Comparison of ENCODE assay signal across 9 cellular contexts in the genomic region with DNA sequence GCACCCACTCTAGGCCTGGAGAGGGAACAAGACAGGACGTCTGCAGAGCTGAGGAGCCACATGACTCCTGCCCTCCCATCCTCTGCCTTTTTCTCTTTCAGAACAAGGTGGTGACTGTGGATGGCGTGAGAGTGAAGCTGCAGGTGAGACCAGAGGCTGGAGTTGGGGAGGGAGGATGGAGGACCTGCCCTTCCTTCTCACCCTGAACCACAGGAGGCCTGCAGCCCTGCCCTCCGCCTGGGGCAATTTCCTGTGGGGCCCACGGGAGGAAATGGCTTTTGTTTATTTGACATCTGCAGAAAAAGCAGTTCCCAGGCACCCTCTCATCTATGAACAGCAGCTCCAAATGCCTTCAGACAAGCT. TPM values are rescaled to one million over a fixed set of nuclear protein-coding genes. Genes with fewer than 3 reads are reported as not detected.
A peak's percentile ranks its signal among the peaks of the same experiment; 100 is the strongest.
DNase-seq lines count a peak whose midpoint lies in the region; ATAC-seq and TF ChIP-seq lines count a peak whose summit lies in the region.
"Had no signal": no experiment of that assay in that cellular context is flagged by ENCODE, and none has a peak within 500 bp of the region (broad histone marks: within the 10 kb centered on the region; RNA-seq: fewer than 3 reads in every experiment).

No MANE protein-coding gene starts in this region.

- no peaks in the 10 kb centered on the region for H3K27me3 Mint-ChIP-seq in T-helper 2 cell treated with Interferon-gamma antibody and Interleukin-4, amounts not matched to agents 5 μg/mL and 100 μg/mL, for 36 hours (ENCODE audit: low read depth)
- H3K27me3 Mint-ChIP-seq in progenitor cell of endocrine pancreas, result peaks cover 5% of the 10 kb centered on the region

- peaks cover 72% of the 10 kb centered on the region for H3K4me1 Mint-ChIP-seq in T-helper 2 cell treated with Interferon-gamma antibody and Interleukin-4, amounts not matched to agents 5 μg/mL and 100 μg/mL, for 36 hours (ENCODE audit: low read depth)
- H3K4me1 Mint-ChIP-seq in progenitor cell of endocrine pancreas (ENCODE audit: low read depth), result peaks cover 21% of the 10 kb centered on the region

- ATAC-seq in HG02759 (IDR thresholded peaks at IDR 0.05; ENCODE audit: unreplicated experiment) (peak; percentile 49), mucosa of descending colon (peak; percentile 31)

- peak overlapping the region; percentile 72 for H3K4me3 Mint-ChIP-seq in T-helper 2 cell treated with Interferon-gamma antibody and Interleukin-4, amounts not matched to agents 5 μg/mL and 100 μg/mL, for 36 hours
- no peak overlapping the region for H3K4me3 Mint-ChIP-seq in progenitor cell of endocrine pancreas (ENCODE audit: low read depth)

- no peak overlapping the region for H3K4me3 ChIP-seq in GM06990 (replicated peaks; ENCODE audit: low read depth, low read length)
- no peak overlapping the region for H3K4me3 ChIP-seq in mucosa of descending colon

- TF ChIP-seq CTCF in GM06990 (IDR thresholded peaks at IDR 0.05; ENCODE audit: insufficient read depth, low read length, poor library complexity, severe bottlenecking) (no peak), mucosa of descending colon (IDR thresholded peaks at IDR 0.05) (no peak), progenitor cell of endocrine pancreas (IDR thresholded peaks at IDR 0.05; ENCODE audit: unreplicated experiment) (no peak)

- H3K9me3 ChIP-seq in mucosa of descending colon, result no peaks in the 10 kb centered on the region

- H3K36me3 ChIP-seq in GM06990 (ENCODE audit: control insufficient read depth, insufficient read depth, low read length) (no peaks in the 10 kb centered on the region), mucosa of descending colon (ENCODE audit: low read depth) (no peaks in the 10 kb centered on the region)

- no peaks in the 10 kb centered on the region for H3K27me3 ChIP-seq in GM06990 (replicated peaks; ENCODE audit: control insufficient read depth, insufficient read depth, low read length)

- intact Hi-C loops in mucosa of descending colon (cut with DNase I, micrococcal nuclease), result loop anchor here (5.0 kb wide), 1 partner anchor 120 kb away; no protein-coding TSS in a partner anchor

- H3K36me3 Mint-ChIP-seq in T-helper 2 cell treated with Interferon-gamma antibody and Interleukin-4, amounts not matched to agents 5 μg/mL and 100 μg/mL, for 36 hours (ENCODE audit: low read depth), result peaks cover 55% of the 10 kb centered on the region
- H3K36me3 Mint-ChIP-seq in progenitor cell of endocrine pancreas (ENCODE audit: insufficient read depth), result no peaks in the 10 kb centered on the region

- H3K27ac Mint-ChIP-seq in T-helper 2 cell treated with Interferon-gamma antibody and Interleukin-4, amounts not matched to agents 5 μg/mL and 100 μg/mL, for 36 hours, result peak overlapping the region; percentile 87
- no peak overlapping the region for H3K27ac Mint-ChIP-seq in progenitor cell of endocrine pancreas

- peaks cover 33% of the 10 kb centered on the region for H3K4me1 ChIP-seq in mucosa of descending colon (ENCODE audit: low read depth)

- DNase-seq in GM06990 (ENCODE audit: extremely low read depth, insufficient read length), result peak; percentile 77
- peak; percentile 62 for DNase-seq in T-helper 2 cell treated with Interferon-gamma antibody and Interleukin-4, amounts not matched to agents 5 μg/mL and 100 μg/mL, for 36 hours (ENCODE audit: low spot score)
- DNase-seq in mucosa of descending colon, result peak in 2 of 3 donors; percentile 65 to 84
- DNase-seq in effector CD8-positive, alpha-beta T cell (lab: John Stamatoyannopoulos, UW), result no peak
- DNase-seq in progenitor cell of endocrine pancreas (ENCODE audit: low spot score, unreplicated experiment), result no peak
- no peak for DNase-seq in NCI-H524 (lab: John Stamatoyannopoulos, UW)
- no peak for DNase-seq in C1 segment of cervical spinal cord (lab: John Stamatoyannopoulos, UW)

- H3K9me3 Mint-ChIP-seq in T-helper 2 cell treated with Interferon-gamma antibody and Interleukin-4, amounts not matched to agents 5 μg/mL and 100 μg/mL, for 36 hours, result no peaks in the 10 kb centered on the region
- no peaks in the 10 kb centered on the region for H3K9me3 Mint-ChIP-seq in progenitor cell of endocrine pancreas (ENCODE audit: low read depth)

RNA-seq across cellular contexts. Expression of gene RAB37, which starts 5.1 kb away (rescaled TPM):
- total RNA-seq in mucosa of descending colon, result 1 to 10 TPM; 4.3 to 9.8 (median 9.0) TPM
- 3.2 TPM in 2 replicates for total RNA-seq in progenitor cell of endocrine pancreas

RNA-seq across cellular contexts. Expression of gene NHERF1, which starts 6.3 kb away (rescaled TPM):
- 100 to 1,000 TPM; 109 to 281 (median 164) TPM for total RNA-seq in mucosa of descending colon
- total RNA-seq in progenitor cell of endocrine pancreas, result 135 and 143 TPM in 2 replicates

RNA-seq across cellular contexts. Expression of gene CD300LF, which starts 29.4 kb away (rescaled TPM):
- total RNA-seq in mucosa of descending colon (1 to 10 TPM; 2.0 TPM), progenitor cell of endocrine pancreas (not detected in 2 replicates)
- total RNA-seq: astrocyte had no signal

RNA-seq across cellular contexts. Expression of gene NAT9, which starts 34.0 kb away (rescaled TPM):
- total RNA-seq in mucosa of descending colon (10 to 100 TPM; 35.8 to 40.6 (median 39.8) TPM), progenitor cell of endocrine pancreas (59.6 and 60.2 TPM in 2 replicates)

Comparison
In these comparisons a context has a peak if more than half of its experiments do, and no peak if none do; other contexts are left out.
1. DNase-seq: peak in GM06990 (single experiment), T-helper 2 cell treated with Interferon-gamma antibody and Interleukin-4, amounts not matched to agents 5 μg/mL and 100 μg/mL, for 36 hours (single experiment) and mucosa of descending colon (2 of 3); none in effector CD8-positive, alpha-beta T cell (single experiment), progenitor cell of endocrine pancreas (single experiment), NCI-H524 (0 of 2) and C1 segment of cervical spinal cord (0 of 14).